ENCODE assay signal across 1 cellular context in genomic region chr11:61917357-61918109, GRCh38.
TF ChIP-seq lines count a peak whose summit lies in the region.

A gene with protein sequence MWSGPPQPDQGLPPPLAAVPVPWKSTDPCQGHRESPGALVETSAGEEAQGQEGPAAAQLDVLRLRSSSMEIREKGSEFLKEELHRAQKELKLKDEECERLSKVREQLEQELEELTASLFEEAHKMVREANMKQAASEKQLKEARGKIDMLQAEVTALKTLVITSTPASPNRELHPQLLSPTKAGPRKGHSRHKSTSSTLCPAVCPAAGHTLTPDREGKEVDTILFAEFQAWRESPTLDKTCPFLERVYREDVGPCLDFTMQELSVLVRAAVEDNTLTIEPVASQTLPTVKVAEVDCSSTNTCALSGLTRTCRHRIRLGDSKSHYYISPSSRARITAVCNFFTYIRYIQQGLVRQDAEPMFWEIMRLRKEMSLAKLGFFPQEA (minus strand): TSS chr11:61917566. CDS start chr11:61917367, 199 bp downstream.

TF ChIP-seq in HEK293, 187 proteins besides CTCF, POLR2A, EP300 and RAD21 (continued from another document):
- TF ChIP-seq ZNF341 (tag by site-specific recombination; IDR thresholded peaks at IDR 0.05; ENCODE audit: low read depth) (0 out of 2 replicates have a peak, but pooled peaks have one; percentile 17), ZNF747 (tag by site-specific recombination; IDR thresholded peaks at IDR 0.05) (no peak), ZNF24 (tag by site-specific recombination; IDR thresholded peaks at IDR 0.05) (0 out of 2 replicates have a peak, but pooled peaks have one; percentile 29), ZNF580 (tag by site-specific recombination; IDR thresholded peaks at IDR 0.05) (0 out of 2 replicates have a peak, but pooled peaks have one; percentile 70), ZNF394 (tag by site-specific recombination; IDR thresholded peaks at IDR 0.05; ENCODE audit: borderline replicate concordance) (no peak), WT1 (tag by site-specific recombination; IDR thresholded peaks at IDR 0.05) (peak; percentile 18; the same call in 1 of the 2 replicates), ZNF184 (tag by site-specific recombination; IDR thresholded peaks at IDR 0.05) (no peak), ZNF510 (tag by site-specific recombination; IDR thresholded peaks at IDR 0.05; ENCODE audit: insufficient replicate concordance) (no peak), ZNF791 (tag by site-specific recombination; IDR thresholded peaks at IDR 0.05) (no peak), ZNF175 (tag by site-specific recombination; IDR thresholded peaks at IDR 0.05) (no peak), GFI1B (tag by site-specific recombination; IDR thresholded peaks at IDR 0.05) (no peak), ZFP41 (tag by site-specific recombination; IDR thresholded peaks at IDR 0.05; ENCODE audit: borderline replicate concordance) (no peak), HOXC10 (CRISPR knock-in tag; IDR thresholded peaks at IDR 0.05) (no peak), SP7 (tag by site-specific recombination; IDR thresholded peaks at IDR 0.05) (peak; percentile 57), ZIC2 (tag by site-specific recombination; IDR thresholded peaks at IDR 0.05) (peak; percentile 21; the same call in 1 of the 2 replicates), ZNF626 (tag by site-specific recombination; IDR thresholded peaks at IDR 0.05) (no peak), ZNF76 (tag by site-specific recombination; IDR thresholded peaks at IDR 0.05; ENCODE audit: borderline replicate concordance, low read depth) (peak; percentile 35; the same call in 1 of the 2 replicates), ZNF530 (tag by site-specific recombination; IDR thresholded peaks at IDR 0.05; ENCODE audit: low read depth) (no peak), ZSCAN4 (tag by site-specific recombination; IDR thresholded peaks at IDR 0.05) (no peak), HOXD13 (CRISPR knock-in tag; IDR thresholded peaks at IDR 0.05; ENCODE audit: borderline replicate concordance) (no peak), SCRT1 (tag by site-specific recombination; IDR thresholded peaks at IDR 0.05; ENCODE audit: borderline replicate concordance) (no peak), KLF7 (tag by site-specific recombination; IDR thresholded peaks at IDR 0.05; ENCODE audit: borderline replicate concordance) (no peak), SETDB1 (IDR thresholded peaks at IDR 0.05; ENCODE audit: insufficient read length, low read length) (no peak), ZNF48 (tag by site-specific recombination; IDR thresholded peaks at IDR 0.05) (no peak), ZBTB20 (tag by site-specific recombination; IDR thresholded peaks at IDR 0.05) (no peak), ZNF792 (tag by site-specific recombination; IDR thresholded peaks at IDR 0.05) (no peak), IKZF3 (tag by site-specific recombination; IDR thresholded peaks at IDR 0.05) (no peak), ZNF660 (tag by site-specific recombination; IDR thresholded peaks at IDR 0.05) (no peak), GLIS2 (tag by site-specific recombination; IDR thresholded peaks at IDR 0.05) (no peak; the same call in 1 of the 2 replicates), ZNF560 (tag by site-specific recombination; IDR thresholded peaks at IDR 0.05; ENCODE audit: borderline replicate concordance) (no peak), ZBTB26 (tag by site-specific recombination; optimal IDR thresholded peaks at IDR 0.05) (peak; percentile 60), ZNF18 (tag by site-specific recombination; IDR thresholded peaks at IDR 0.05) (no peak), ZNF366 (tag by site-specific recombination; conservative IDR thresholded peaks at IDR 0.05) (0 out of 2 replicates have a peak, but pooled peaks have one; percentile 10), ZBTB49 (tag by site-specific recombination; IDR thresholded peaks at IDR 0.05; ENCODE audit: low read depth) (no peak)
- TF ChIP-seq, protein P1, sequence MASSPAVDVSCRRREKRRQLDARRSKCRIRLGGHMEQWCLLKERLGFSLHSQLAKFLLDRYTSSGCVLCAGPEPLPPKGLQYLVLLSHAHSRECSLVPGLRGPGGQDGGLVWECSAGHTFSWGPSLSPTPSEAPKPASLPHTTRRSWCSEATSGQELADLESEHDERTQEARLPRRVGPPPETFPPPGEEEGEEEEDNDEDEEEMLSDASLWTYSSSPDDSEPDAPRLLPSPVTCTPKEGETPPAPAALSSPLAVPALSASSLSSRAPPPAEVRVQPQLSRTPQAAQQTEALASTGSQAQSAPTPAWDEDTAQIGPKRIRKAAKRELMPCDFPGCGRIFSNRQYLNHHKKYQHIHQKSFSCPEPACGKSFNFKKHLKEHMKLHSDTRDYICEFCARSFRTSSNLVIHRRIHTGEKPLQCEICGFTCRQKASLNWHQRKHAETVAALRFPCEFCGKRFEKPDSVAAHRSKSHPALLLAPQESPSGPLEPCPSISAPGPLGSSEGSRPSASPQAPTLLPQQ (tag by site-specific recombination; IDR thresholded peaks at IDR 0.05): peak; percentile 85
- TF ChIP-seq, protein P2, sequence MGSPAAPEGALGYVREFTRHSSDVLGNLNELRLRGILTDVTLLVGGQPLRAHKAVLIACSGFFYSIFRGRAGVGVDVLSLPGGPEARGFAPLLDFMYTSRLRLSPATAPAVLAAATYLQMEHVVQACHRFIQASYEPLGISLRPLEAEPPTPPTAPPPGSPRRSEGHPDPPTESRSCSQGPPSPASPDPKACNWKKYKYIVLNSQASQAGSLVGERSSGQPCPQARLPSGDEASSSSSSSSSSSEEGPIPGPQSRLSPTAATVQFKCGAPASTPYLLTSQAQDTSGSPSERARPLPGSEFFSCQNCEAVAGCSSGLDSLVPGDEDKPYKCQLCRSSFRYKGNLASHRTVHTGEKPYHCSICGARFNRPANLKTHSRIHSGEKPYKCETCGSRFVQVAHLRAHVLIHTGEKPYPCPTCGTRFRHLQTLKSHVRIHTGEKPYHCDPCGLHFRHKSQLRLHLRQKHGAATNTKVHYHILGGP (tag by site-specific recombination; IDR thresholded peaks at IDR 0.05): no peak
- TF ChIP-seq, protein P3, sequence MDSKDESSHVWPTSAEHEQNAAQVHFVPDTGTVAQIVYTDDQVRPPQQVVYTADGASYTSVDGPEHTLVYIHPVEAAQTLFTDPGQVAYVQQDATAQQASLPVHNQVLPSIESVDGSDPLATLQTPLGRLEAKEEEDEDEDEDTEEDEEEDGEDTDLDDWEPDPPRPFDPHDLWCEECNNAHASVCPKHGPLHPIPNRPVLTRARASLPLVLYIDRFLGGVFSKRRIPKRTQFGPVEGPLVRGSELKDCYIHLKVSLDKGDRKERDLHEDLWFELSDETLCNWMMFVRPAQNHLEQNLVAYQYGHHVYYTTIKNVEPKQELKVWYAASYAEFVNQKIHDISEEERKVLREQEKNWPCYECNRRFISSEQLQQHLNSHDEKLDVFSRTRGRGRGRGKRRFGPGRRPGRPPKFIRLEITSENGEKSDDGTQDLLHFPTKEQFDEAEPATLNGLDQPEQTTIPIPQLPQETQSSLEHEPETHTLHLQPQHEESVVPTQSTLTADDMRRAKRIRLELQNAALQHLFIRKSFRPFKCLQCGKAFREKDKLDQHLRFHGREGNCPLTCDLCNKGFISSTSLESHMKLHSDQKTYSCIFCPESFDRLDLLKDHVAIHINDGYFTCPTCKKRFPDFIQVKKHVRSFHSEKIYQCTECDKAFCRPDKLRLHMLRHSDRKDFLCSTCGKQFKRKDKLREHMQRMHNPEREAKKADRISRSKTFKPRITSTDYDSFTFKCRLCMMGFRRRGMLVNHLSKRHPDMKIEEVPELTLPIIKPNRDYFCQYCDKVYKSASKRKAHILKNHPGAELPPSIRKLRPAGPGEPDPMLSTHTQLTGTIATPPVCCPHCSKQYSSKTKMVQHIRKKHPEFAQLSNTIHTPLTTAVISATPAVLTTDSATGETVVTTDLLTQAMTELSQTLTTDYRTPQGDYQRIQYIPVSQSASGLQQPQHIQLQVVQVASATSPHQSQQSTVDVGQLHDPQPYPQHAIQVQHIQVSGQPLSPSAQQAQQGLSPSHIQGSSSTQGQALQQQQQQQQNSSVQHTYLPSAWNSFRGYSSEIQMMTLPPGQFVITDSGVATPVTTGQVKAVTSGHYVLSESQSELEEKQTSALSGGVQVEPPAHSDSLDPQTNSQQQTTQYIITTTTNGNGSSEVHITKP (tag by site-specific recombination; IDR thresholded peaks at IDR 0.05): no peak
